ENCODE assay signal across 1 cellular context in the genomic region with DNA sequence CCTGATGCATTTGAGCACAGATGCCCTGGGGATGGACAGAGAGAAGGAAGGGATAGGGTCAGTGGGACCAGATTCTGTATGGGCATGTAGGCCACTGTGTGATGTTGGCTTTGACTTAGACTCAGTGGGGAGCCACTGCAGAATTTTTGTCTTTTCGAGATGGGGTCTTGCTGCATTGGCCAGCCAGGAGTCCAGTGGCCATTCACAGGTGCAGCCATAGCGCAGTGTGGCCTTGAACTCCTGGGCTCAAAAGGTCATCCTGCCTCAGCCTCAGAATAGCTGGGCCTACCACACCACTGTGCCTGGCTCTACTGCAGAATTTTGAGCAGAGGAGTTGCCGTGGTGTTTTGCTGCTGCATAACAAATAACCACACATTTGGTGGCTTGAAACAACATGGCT.
TF ChIP-seq lines count a peak whose summit lies in the region.

No MANE protein-coding gene starts in this region.

TF ChIP-seq in HepG2, 621 proteins besides CTCF, POLR2A, EP300 and RAD21 (continued from another document):
- TF ChIP-seq, protein P1, sequence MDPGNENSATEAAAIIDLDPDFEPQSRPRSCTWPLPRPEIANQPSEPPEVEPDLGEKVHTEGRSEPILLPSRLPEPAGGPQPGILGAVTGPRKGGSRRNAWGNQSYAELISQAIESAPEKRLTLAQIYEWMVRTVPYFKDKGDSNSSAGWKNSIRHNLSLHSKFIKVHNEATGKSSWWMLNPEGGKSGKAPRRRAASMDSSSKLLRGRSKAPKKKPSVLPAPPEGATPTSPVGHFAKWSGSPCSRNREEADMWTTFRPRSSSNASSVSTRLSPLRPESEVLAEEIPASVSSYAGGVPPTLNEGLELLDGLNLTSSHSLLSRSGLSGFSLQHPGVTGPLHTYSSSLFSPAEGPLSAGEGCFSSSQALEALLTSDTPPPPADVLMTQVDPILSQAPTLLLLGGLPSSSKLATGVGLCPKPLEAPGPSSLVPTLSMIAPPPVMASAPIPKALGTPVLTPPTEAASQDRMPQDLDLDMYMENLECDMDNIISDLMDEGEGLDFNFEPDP (CRISPR knock-in tag; conservative IDR thresholded peaks at IDR 0.05): 0 out of 2 replicates have a peak, but pooled peaks have one; percentile 61
- TF ChIP-seq ZNF180 (CRISPR knock-in tag; IDR thresholded peaks at IDR 0.05; ENCODE audit: borderline replicate concordance, low read depth) (no peak), DR1 (CRISPR knock-in tag; IDR thresholded peaks at IDR 0.05) (no peak), RBM39 (IDR thresholded peaks at IDR 0.05; ENCODE audit: low read depth, low read length, poor library complexity, severe bottlenecking) (no peak), U2AF1 (optimal IDR thresholded peaks at IDR 0.05; ENCODE audit: low read depth, low read length) (no peak), SCMH1 (CRISPR knock-in tag; IDR thresholded peaks at IDR 0.05; ENCODE audit: borderline replicate concordance) (no peak), ZNF101 (CRISPR knock-in tag; IDR thresholded peaks at IDR 0.05; ENCODE audit: borderline replicate concordance, low read depth) (no peak)
- TF ChIP-seq, protein P2, sequence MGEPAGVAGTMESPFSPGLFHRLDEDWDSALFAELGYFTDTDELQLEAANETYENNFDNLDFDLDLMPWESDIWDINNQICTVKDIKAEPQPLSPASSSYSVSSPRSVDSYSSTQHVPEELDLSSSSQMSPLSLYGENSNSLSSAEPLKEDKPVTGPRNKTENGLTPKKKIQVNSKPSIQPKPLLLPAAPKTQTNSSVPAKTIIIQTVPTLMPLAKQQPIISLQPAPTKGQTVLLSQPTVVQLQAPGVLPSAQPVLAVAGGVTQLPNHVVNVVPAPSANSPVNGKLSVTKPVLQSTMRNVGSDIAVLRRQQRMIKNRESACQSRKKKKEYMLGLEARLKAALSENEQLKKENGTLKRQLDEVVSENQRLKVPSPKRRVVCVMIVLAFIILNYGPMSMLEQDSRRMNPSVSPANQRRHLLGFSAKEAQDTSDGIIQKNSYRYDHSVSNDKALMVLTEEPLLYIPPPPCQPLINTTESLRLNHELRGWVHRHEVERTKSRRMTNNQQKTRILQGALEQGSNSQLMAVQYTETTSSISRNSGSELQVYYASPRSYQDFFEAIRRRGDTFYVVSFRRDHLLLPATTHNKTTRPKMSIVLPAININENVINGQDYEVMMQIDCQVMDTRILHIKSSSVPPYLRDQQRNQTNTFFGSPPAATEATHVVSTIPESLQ (CRISPR knock-in tag; conservative IDR thresholded peaks at IDR 0.05): no peak
- TF ChIP-seq, protein P3, sequence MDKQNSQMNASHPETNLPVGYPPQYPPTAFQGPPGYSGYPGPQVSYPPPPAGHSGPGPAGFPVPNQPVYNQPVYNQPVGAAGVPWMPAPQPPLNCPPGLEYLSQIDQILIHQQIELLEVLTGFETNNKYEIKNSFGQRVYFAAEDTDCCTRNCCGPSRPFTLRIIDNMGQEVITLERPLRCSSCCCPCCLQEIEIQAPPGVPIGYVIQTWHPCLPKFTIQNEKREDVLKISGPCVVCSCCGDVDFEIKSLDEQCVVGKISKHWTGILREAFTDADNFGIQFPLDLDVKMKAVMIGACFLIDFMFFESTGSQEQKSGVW (CRISPR knock-in tag; IDR thresholded peaks at IDR 0.05; ENCODE audit: borderline replicate concordance): no peak
TF ChIP-seq in HepG2: peak in this region for 10.
